Comparison of ENCODE assay signal across 14 cellular contexts in genomic region chr1:211518330-211519289, GRCh38. TPM values are rescaled to one million over a fixed set of nuclear protein-coding genes. Genes with fewer than 3 reads are reported as not detected.
DNase-seq lines count a peak whose midpoint lies in the region; ATAC-seq and TF ChIP-seq lines count a peak whose summit lies in the region.
"Had no signal": no experiment of that assay in that cellular context is flagged by ENCODE, and none has a peak within 500 bp of the region (broad histone marks: within the 10 kb centered on the region; RNA-seq: fewer than 3 reads in every experiment).

No MANE protein-coding gene starts in this region.

- no peak overlapping the region for H3K4me3 Mint-ChIP-seq in endodermal cell

- H3K36me3 ChIP-seq in endodermal cell (ENCODE audit: control insufficient read depth, insufficient read depth, low read length), result no peaks in the 10 kb centered on the region
- no peaks in the 10 kb centered on the region for H3K36me3 ChIP-seq in H7 (replicated peaks; ENCODE audit: control insufficient read depth, insufficient read depth, low read length)
- H3K36me3 ChIP-seq: stomach had no signal

- no peak overlapping the region for H3K9ac ChIP-seq in endodermal cell (ENCODE audit: extremely low read depth, low read length, poor library complexity, severe bottlenecking)

- H3K27me3 ChIP-seq in endodermal cell (ENCODE audit: control insufficient read depth, insufficient read depth, low read length, poor library complexity, severe bottlenecking) (peaks cover 38% of the 10 kb centered on the region), H7 (ENCODE audit: control insufficient read depth, insufficient read depth, low read length) (peaks cover 7% of the 10 kb centered on the region)

- ATAC-seq in GM19463 (IDR thresholded peaks at IDR 0.05; ENCODE audit: unreplicated experiment), result peak; percentile 32
- peak; percentile 58 for ATAC-seq in HG02973 (IDR thresholded peaks at IDR 0.05; ENCODE audit: unreplicated experiment)

- DNase-seq in GM12865 (ENCODE audit: low read depth), result peak; percentile 81
- DNase-seq in OCI-M1 (lab: John Stamatoyannopoulos, UW), result peak; percentile 14
- DNase-seq in SIG-M5 treated with dmso at 0.1 percent for 504 hours (lab: John Stamatoyannopoulos, UW; ENCODE audit: unreplicated experiment), result no peak
- no peak for DNase-seq in amniotic stem cell (lab: John Stamatoyannopoulos, UW)
- DNase-seq in endodermal cell, result no peak
- DNase-seq in H7, result no peak
- DNase-seq: activated CD4-positive, CD25-positive, alpha-beta regulatory T cell; activated naive CD4-positive, alpha-beta T cell treated with anti-CD3 and anti-CD28 coated beads, Interleukin-2, amount 50 U/mL, for 16 hours; hippocampal formation; stomach had no signal

- no peaks in the 10 kb centered on the region for H3K9me3 Mint-ChIP-seq in endodermal cell

- TF ChIP-seq CTCF in GM12865 (IDR thresholded peaks at IDR 0.05; ENCODE audit: insufficient read depth, low read depth, low read length, missing control alignments), result no peak
- TF ChIP-seq CTCF in endodermal cell (conservative IDR thresholded peaks at IDR 0.05), result no peak

- no peak overlapping the region for H3K27ac Mint-ChIP-seq in endodermal cell

- no peaks in the 10 kb centered on the region for H3K9me3 ChIP-seq in endodermal cell (ENCODE audit: control insufficient read depth, low read length)
- H3K9me3 ChIP-seq: stomach had no signal

- peaks cover 31% of the 10 kb centered on the region for H3K4me1 Mint-ChIP-seq in endodermal cell

- no peaks in the 10 kb centered on the region for H3K36me3 Mint-ChIP-seq in endodermal cell (ENCODE audit: low read depth)

- 92% methylated on average over 6 to 7 of the region's 7 CpGs for WGBS in endodermal cell (ENCODE audit: insufficient coverage in 1 of 2, insufficient read length in 1 of 2), 2 experiments

- H3K27me3 Mint-ChIP-seq in endodermal cell (ENCODE audit: insufficient read depth), result peaks cover 50% of the 10 kb centered on the region

- H3K4me3 ChIP-seq in GM12865 (ENCODE audit: low read depth, low read length), result no peak overlapping the region
- H3K4me3 ChIP-seq in endodermal cell (ENCODE audit: low read length), result no peak overlapping the region
- no peak overlapping the region for H3K4me3 ChIP-seq in H7 (ENCODE audit: insufficient read depth, low read depth, low read length)
- H3K4me3 ChIP-seq: stomach had no signal

- H3K4me1 ChIP-seq in endodermal cell (ENCODE audit: control insufficient read depth, insufficient read depth, low read length), result peaks cover 3% of the 10 kb centered on the region

- H3K27ac ChIP-seq in endodermal cell (ENCODE audit: low read depth, low read length), result no peak overlapping the region
- H3K27ac ChIP-seq: stomach had no signal

RNA-seq across cellular contexts. Expression of gene RD3, which starts 26.6 kb away (rescaled TPM):
- under 1 TPM in 1 of 2 donors, not detected in 1; 0.18 TPM for total RNA-seq in endodermal cell
- 0.43 TPM for polyA plus RNA-seq in endodermal cell (2013, experiment 1 of 2)
- polyA plus RNA-seq in endodermal cell (2013, experiment 2 of 2), result 0.79 TPM
- 0.11 TPM in 1 of 2 replicates, not detected in the other for total RNA-seq in H7 (2014; rRNA removed; shearing (Covaris generic))
- total RNA-seq: LHCN-M2 had no signal
- polyA plus RNA-seq: BJ had no signal

Comparison
In these comparisons a context has a peak if more than half of its experiments do, and no peak if none do; other contexts are left out.
1. DNase-seq: peak in GM12865 (single experiment) and OCI-M1 (single experiment); none in SIG-M5 treated with dmso at 0.1 percent for 504 hours (single experiment), amniotic stem cell (single experiment), endodermal cell (single experiment) and H7 (single experiment).